Comparison of ENCODE assay signal across 8 cellular contexts in genomic region chr9:106864533-106865143, GRCh38.
A peak's percentile ranks its signal among the peaks of the same experiment; 100 is the strongest.
DNase-seq lines count a peak whose midpoint lies in the region; ATAC-seq, FAIRE-seq and TF ChIP-seq lines count a peak whose summit lies in the region.

No MANE protein-coding gene starts in this region.

- H3K4me3 ChIP-seq in AG04449 (ENCODE audit: low read depth, low read length) = peak overlapping the region; percentile 82

- CTCF ChIA-PET in AG04449 (lab: Yijun Ruan, JAX) = interaction anchor here (0.7 to 1.7 kb wide), 6 partner anchors 14 to 277 kb away, joined by 3 to 5 read pairs (median 3); no protein-coding TSS in a partner anchor

- DNase-seq in AG04449 (ENCODE audit: low read depth, low spot score) (no peak), HCEC 1CT (peak; percentile 46), astrocyte of the hippocampus (ENCODE audit: low read depth, low spot score) (peak; percentile 70), iris pigment epithelial cell (ENCODE audit: low read depth) (peak; percentile 53), superior temporal gyrus (ENCODE audit: extremely low spot score) (peak; percentile 69), urothelium cell line (ENCODE audit: low spot score) (no peak)

- POLR2A ChIA-PET in AG04449 (lab: Yijun Ruan, JAX) = interaction anchor here (0.6 to 2.1 kb wide), 3 partner anchors 12 to 132 kb away, joined by 3 to 7 read pairs (median 3); no protein-coding TSS in a partner anchor

- no peak for TF ChIP-seq CTCF in AG04449 (IDR thresholded peaks at IDR 0.05; ENCODE audit: insufficient read depth, low read length, missing control alignments)

- FAIRE-seq in urothelium cell line (lab: Jason Lieb, UNC) = no peak

- ATAC-seq in GM21723 (IDR thresholded peaks at IDR 0.05; ENCODE audit: unreplicated experiment) (no peak), HG02610 (IDR thresholded peaks at IDR 0.05; ENCODE audit: unreplicated experiment) (no peak)

Comparison
In these comparisons a context has a peak if more than half of its experiments do, and no peak if none do; other contexts are left out.
1. DNase-seq: peak in HCEC 1CT (single experiment), astrocyte of the hippocampus (single experiment), iris pigment epithelial cell (single experiment) and superior temporal gyrus (single experiment); none in AG04449 (single experiment) and urothelium cell line (single experiment).